1 cellular context compared by ENCODE assay signal in the genomic region with DNA sequence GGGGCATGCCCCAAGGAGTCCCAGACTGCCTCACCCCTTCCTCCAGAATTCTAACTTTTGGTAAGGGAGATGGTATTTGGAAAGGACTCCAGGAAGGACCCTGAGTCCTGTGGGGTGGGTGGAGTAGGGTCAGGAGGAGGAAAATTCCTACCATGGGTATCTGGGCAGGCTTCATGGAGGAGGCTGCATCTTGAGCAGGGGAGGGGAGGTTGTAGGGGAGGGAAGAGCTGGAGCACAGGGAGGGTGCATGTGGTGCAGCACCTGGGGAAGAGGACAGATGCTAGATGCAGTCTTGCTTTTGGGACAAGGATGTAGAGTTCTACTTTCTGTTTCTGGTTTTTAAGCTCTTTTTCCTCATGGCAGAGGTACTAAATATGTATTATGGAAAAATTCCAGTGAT.
TF ChIP-seq lines count a peak whose summit lies in the region.

No MANE protein-coding gene starts in this region.

TF ChIP-seq in GM23338, 12 proteins besides CTCF, POLR2A, EP300 and RAD21 (continued from another document):
- TF ChIP-seq, protein P1, sequence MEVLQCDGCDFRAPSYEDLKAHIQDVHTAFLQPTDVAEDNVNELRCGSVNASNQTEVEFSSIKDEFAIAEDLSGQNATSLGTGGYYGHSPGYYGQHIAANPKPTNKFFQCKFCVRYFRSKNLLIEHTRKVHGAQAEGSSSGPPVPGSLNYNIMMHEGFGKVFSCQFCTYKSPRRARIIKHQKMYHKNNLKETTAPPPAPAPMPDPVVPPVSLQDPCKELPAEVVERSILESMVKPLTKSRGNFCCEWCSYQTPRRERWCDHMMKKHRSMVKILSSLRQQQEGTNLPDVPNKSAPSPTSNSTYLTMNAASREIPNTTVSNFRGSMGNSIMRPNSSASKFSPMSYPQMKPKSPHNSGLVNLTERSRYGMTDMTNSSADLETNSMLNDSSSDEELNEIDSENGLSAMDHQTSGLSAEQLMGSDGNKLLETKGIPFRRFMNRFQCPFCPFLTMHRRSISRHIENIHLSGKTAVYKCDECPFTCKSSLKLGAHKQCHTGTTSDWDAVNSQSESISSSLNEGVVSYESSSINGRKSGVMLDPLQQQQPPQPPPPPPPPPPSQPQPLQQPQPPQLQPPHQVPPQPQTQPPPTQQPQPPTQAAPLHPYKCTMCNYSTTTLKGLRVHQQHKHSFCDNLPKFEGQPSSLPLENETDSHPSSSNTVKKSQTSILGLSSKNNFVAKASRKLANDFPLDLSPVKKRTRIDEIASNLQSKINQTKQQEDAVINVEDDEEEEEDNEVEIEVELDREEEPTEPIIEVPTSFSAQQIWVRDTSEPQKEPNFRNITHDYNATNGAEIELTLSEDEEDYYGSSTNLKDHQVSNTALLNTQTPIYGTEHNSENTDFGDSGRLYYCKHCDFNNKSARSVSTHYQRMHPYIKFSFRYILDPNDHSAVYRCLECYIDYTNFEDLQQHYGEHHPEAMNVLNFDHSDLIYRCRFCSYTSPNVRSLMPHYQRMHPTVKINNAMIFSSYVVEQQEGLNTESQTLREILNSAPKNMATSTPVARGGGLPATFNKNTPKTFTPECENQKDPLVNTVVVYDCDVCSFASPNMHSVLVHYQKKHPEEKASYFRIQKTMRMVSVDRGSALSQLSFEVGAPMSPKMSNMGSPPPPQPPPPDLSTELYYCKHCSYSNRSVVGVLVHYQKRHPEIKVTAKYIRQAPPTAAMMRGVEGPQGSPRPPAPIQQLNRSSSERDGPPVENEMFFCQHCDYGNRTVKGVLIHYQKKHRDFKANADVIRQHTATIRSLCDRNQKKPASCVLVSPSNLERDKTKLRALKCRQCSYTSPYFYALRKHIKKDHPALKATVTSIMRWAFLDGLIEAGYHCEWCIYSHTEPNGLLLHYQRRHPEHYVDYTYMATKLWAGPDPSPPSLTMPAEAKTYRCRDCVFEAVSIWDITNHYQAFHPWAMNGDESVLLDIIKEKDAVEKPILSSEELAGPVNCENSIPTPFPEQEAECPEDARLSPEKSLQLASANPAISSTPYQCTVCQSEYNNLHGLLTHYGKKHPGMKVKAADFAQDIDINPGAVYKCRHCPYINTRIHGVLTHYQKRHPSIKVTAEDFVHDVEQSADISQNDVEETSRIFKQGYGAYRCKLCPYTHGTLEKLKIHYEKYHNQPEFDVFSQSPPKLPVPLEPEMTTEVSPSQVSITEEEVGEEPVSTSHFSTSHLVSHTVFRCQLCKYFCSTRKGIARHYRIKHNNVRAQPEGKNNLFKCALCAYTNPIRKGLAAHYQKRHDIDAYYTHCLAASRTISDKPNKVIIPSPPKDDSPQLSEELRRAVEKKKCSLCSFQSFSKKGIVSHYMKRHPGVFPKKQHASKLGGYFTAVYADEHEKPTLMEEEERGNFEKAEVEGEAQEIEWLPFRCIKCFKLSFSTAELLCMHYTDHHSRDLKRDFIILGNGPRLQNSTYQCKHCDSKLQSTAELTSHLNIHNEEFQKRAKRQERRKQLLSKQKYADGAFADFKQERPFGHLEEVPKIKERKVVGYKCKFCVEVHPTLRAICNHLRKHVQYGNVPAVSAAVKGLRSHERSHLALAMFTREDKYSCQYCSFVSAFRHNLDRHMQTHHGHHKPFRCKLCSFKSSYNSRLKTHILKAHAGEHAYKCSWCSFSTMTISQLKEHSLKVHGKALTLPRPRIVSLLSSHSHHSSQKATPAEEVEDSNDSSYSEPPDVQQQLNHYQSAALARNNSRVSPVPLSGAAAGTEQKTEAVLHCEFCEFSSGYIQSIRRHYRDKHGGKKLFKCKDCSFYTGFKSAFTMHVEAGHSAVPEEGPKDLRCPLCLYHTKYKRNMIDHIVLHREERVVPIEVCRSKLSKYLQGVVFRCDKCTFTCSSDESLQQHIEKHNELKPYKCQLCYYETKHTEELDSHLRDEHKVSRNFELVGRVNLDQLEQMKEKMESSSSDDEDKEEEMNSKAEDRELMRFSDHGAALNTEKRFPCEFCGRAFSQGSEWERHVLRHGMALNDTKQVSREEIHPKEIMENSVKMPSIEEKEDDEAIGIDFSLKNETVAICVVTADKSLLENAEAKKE (CRISPR knock-in tag; IDR thresholded peaks at IDR 0.05), result no peak
- no peak for TF ChIP-seq POLR2AphosphoS5 (IDR thresholded peaks at IDR 0.05; ENCODE audit: low read depth)
- TF ChIP-seq NANOG (IDR thresholded peaks at IDR 0.05; ENCODE audit: borderline replicate concordance), result no peak
- no peak for TF ChIP-seq EZH2phosphoT487 (IDR thresholded peaks at IDR 0.05; ENCODE audit: unreplicated experiment)
- TF ChIP-seq CREB1 (CRISPR knock-in tag; IDR thresholded peaks at IDR 0.05; ENCODE audit: low read depth), result no peak
- TF ChIP-seq, protein P2, sequence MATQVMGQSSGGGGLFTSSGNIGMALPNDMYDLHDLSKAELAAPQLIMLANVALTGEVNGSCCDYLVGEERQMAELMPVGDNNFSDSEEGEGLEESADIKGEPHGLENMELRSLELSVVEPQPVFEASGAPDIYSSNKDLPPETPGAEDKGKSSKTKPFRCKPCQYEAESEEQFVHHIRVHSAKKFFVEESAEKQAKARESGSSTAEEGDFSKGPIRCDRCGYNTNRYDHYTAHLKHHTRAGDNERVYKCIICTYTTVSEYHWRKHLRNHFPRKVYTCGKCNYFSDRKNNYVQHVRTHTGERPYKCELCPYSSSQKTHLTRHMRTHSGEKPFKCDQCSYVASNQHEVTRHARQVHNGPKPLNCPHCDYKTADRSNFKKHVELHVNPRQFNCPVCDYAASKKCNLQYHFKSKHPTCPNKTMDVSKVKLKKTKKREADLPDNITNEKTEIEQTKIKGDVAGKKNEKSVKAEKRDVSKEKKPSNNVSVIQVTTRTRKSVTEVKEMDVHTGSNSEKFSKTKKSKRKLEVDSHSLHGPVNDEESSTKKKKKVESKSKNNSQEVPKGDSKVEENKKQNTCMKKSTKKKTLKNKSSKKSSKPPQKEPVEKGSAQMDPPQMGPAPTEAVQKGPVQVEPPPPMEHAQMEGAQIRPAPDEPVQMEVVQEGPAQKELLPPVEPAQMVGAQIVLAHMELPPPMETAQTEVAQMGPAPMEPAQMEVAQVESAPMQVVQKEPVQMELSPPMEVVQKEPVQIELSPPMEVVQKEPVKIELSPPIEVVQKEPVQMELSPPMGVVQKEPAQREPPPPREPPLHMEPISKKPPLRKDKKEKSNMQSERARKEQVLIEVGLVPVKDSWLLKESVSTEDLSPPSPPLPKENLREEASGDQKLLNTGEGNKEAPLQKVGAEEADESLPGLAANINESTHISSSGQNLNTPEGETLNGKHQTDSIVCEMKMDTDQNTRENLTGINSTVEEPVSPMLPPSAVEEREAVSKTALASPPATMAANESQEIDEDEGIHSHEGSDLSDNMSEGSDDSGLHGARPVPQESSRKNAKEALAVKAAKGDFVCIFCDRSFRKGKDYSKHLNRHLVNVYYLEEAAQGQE (IDR thresholded peaks at IDR 0.05; ENCODE audit: unreplicated experiment), result no peak
- no peak for TF ChIP-seq ZNF114 (CRISPR knock-in tag; IDR thresholded peaks at IDR 0.05)
- no peak for TF ChIP-seq EZH2 (IDR thresholded peaks at IDR 0.05; ENCODE audit: low read depth, unreplicated experiment)
- no peak for TF ChIP-seq STAT1 (IDR thresholded peaks at IDR 0.05; ENCODE audit: unreplicated experiment)
- TF ChIP-seq JUNB (IDR thresholded peaks at IDR 0.05; ENCODE audit: unreplicated experiment), result no peak
